1 cellular context compared by ENCODE assay signal in genomic region chr18:25834061-25834460, GRCh38.
TF ChIP-seq lines count a peak whose summit lies in the region.

No MANE protein-coding gene starts in this region.

TF ChIP-seq in GM23338, 12 proteins besides CTCF, POLR2A, EP300 and RAD21 (continued from another document):
- TF ChIP-seq EZH2phosphoT487 (IDR thresholded peaks at IDR 0.05; ENCODE audit: unreplicated experiment) = no peak
- TF ChIP-seq REST (IDR thresholded peaks at IDR 0.05; ENCODE audit: unreplicated experiment) = no peak
- TF ChIP-seq EZH2 (IDR thresholded peaks at IDR 0.05; ENCODE audit: low read depth, unreplicated experiment) = no peak
- TF ChIP-seq STAT1 (IDR thresholded peaks at IDR 0.05; ENCODE audit: unreplicated experiment) = no peak
- no peak for TF ChIP-seq ZNF331 (CRISPR knock-in tag; IDR thresholded peaks at IDR 0.05; ENCODE audit: low read depth)
- TF ChIP-seq NANOG (IDR thresholded peaks at IDR 0.05; ENCODE audit: borderline replicate concordance) = no peak
- TF ChIP-seq JUNB (IDR thresholded peaks at IDR 0.05; ENCODE audit: unreplicated experiment) = no peak
- no peak for TF ChIP-seq CREB1 (CRISPR knock-in tag; IDR thresholded peaks at IDR 0.05; ENCODE audit: low read depth)
- no peak for TF ChIP-seq ZNF462 (CRISPR knock-in tag; IDR thresholded peaks at IDR 0.05)
TF ChIP-seq in GM23338: peak in this region for 0.
